ENCODE assay signal across 2 cellular contexts in genomic region chr1:11531314-11531870, GRCh38.
A peak's percentile ranks its signal among the peaks of the same experiment; 100 is the strongest.
TF ChIP-seq lines count a peak whose summit lies in the region.

No MANE protein-coding gene starts in this region.

TF ChIP-seq in GM23338, 12 proteins besides CTCF, POLR2A, EP300 and RAD21:
- TF ChIP-seq CREB1 (CRISPR knock-in tag; IDR thresholded peaks at IDR 0.05; ENCODE audit: low read depth) (no peak), ZNF462 (CRISPR knock-in tag; IDR thresholded peaks at IDR 0.05) (no peak), EZH2phosphoT487 (IDR thresholded peaks at IDR 0.05; ENCODE audit: unreplicated experiment) (no peak), ETS1 (IDR thresholded peaks at IDR 0.05) (no peak), REST (IDR thresholded peaks at IDR 0.05; ENCODE audit: unreplicated experiment) (no peak), NANOG (IDR thresholded peaks at IDR 0.05; ENCODE audit: borderline replicate concordance) (no peak), POLR2AphosphoS5 (IDR thresholded peaks at IDR 0.05; ENCODE audit: low read depth) (no peak), ZNF331 (CRISPR knock-in tag; IDR thresholded peaks at IDR 0.05; ENCODE audit: low read depth) (no peak)

TF ChIP-seq in K562, 482 proteins besides CTCF, POLR2A, EP300 and RAD21:
- TF ChIP-seq SAFB2 (IDR thresholded peaks at IDR 0.05; ENCODE audit: borderline replicate concordance, low read depth, low read length, severe bottlenecking), result no peak
- TF ChIP-seq ELF1 (tag; IDR thresholded peaks at IDR 0.05), result no peak
- TF ChIP-seq NFIX (CRISPR knock-in tag; IDR thresholded peaks at IDR 0.05; ENCODE audit: low read depth), result no peak
- TF ChIP-seq ZNF277 (CRISPR knock-in tag; IDR thresholded peaks at IDR 0.05; ENCODE audit: borderline replicate concordance), result no peak
- TF ChIP-seq ZNF121 (CRISPR knock-in tag; conservative IDR thresholded peaks at IDR 0.05), result no peak
- no peak for TF ChIP-seq IRF2 (CRISPR knock-in tag; IDR thresholded peaks at IDR 0.05)
- 0 out of 2 replicates have a peak, but pooled peaks have one; percentile 8 for TF ChIP-seq EGR1 (conservative IDR thresholded peaks at IDR 0.05)
- TF ChIP-seq RBM39 (optimal IDR thresholded peaks at IDR 0.05; ENCODE audit: low read depth, low read length), result no peak
- TF ChIP-seq PHTF2 (CRISPR knock-in tag; IDR thresholded peaks at IDR 0.05), result no peak
- no peak for TF ChIP-seq HNRNPUL1 (IDR thresholded peaks at IDR 0.05; ENCODE audit: low read length)
- TF ChIP-seq ATF3 (IDR thresholded peaks at IDR 0.05), result 0 out of 2 replicates have a peak, but pooled peaks have one; percentile 8
- no peak for TF ChIP-seq ATF3 (CRISPR knock-in tag; conservative IDR thresholded peaks at IDR 0.05)
- no peak for TF ChIP-seq BDP1 (IDR thresholded peaks at IDR 0.05; ENCODE audit: insufficient read depth, insufficient read length)
- TF ChIP-seq ESRRB (CRISPR knock-in tag; IDR thresholded peaks at IDR 0.05; ENCODE audit: borderline replicate concordance), result no peak
- no peak for TF ChIP-seq ADNP (tag; IDR thresholded peaks at IDR 0.05)
- peak; percentile 49 for TF ChIP-seq RFX1 (IDR thresholded peaks at IDR 0.05)
- no peak for TF ChIP-seq ZNF395 (CRISPR knock-in tag; IDR thresholded peaks at IDR 0.05)
- no peak for TF ChIP-seq MITF (IDR thresholded peaks at IDR 0.05)
